ENCODE assay signal across 9 cellular contexts in the genomic region with DNA sequence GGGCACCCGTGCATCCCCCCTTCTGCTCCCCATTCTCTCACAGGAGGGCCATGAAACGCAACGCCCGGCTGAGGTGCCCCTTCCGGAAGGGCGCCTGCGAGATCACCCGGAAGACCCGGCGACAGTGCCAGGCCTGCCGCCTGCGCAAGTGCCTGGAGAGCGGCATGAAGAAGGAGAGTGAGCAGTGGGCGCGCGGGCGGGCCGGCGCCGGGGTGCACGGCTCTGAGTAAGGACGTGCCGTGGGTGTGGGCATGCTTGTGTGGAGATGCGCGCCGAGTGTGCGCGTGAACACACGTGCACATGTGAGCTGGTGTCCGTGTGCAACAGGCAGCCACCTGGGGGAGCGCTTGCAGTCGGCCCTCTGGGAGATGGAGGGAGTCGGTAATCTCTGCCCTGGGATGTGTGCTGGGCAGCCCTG. TPM values are rescaled to one million over a fixed set of nuclear protein-coding genes. Genes with fewer than 3 reads are reported as not detected.
DNase-seq lines count a peak whose midpoint lies in the region; ATAC-seq, FAIRE-seq and TF ChIP-seq lines count a peak whose summit lies in the region.
"Had no signal": no experiment of that assay in that cellular context is flagged by ENCODE, and none has a peak within 500 bp of the region (broad histone marks: within the 10 kb centered on the region; RNA-seq: fewer than 3 reads in every experiment).

No MANE protein-coding gene starts in this region.

- TF ChIP-seq RAD21 in A549 (conservative IDR thresholded peaks at IDR 0.05 in 1 of 2, IDR thresholded peaks at IDR 0.05 in 1 of 2), result no peak

- TF ChIP-seq POLR2A in A549 (IDR thresholded peaks at IDR 0.05; ENCODE audit: low read length), result no peak

- no peak for FAIRE-seq in A549 (lab: Jason Lieb, UNC)
- FAIRE-seq: G401.6 had no signal

- no peaks in the 10 kb centered on the region for H3K4me1 ChIP-seq in A549
- H3K4me1 ChIP-seq in muscle layer of duodenum (ENCODE audit: control insufficient read depth in 1 of 2, insufficient read depth in 2 of 2, low read length in 2 of 2), result peaks cover 0 to 11% of the 10 kb centered on the region in 2 donors
- peaks cover 2% of the 10 kb centered on the region for H3K4me1 ChIP-seq in stomach smooth muscle (ENCODE audit: control insufficient read depth, insufficient read depth, low read length)

- H3K36me3 ChIP-seq in muscle layer of duodenum (ENCODE audit: control insufficient read depth in 1 of 2, insufficient read depth in 2 of 2, low read length in 2 of 2) (no peaks in the 10 kb centered on the region), stomach smooth muscle (ENCODE audit: control insufficient read depth in 2 of 2, insufficient read depth in 2 of 2, low read length in 2 of 2) (no peaks in the 10 kb centered on the region)

- DNase-seq in A549 (ENCODE audit: low read depth in 1 of 2, low spot score in 1 of 2) (no peak), coronary artery (ENCODE audit: low spot score) (no peak), COR-L47 (lab: John Stamatoyannopoulos, UW) (no peak)

- no peak overlapping the region for H3K27ac ChIP-seq in A549
- no peak overlapping the region for H3K27ac ChIP-seq in coronary artery
- no peak overlapping the region for H3K27ac ChIP-seq in muscle layer of duodenum (ENCODE audit: low read length)
- no peak overlapping the region for H3K27ac ChIP-seq in stomach smooth muscle (ENCODE audit: low read length)

- TF ChIP-seq CTCF in A549 (IDR thresholded peaks at IDR 0.05), result no peak
- no peak for TF ChIP-seq CTCF in coronary artery (IDR thresholded peaks at IDR 0.05)

- H3K9ac ChIP-seq in stomach smooth muscle (ENCODE audit: low read length in 2 of 2), result no peak overlapping the region

- WGBS in A549 (ENCODE audit: missing lambda C conversion rate), result 75% methylated on average over 32 of the region's 33 CpGs

- no peaks in the 10 kb centered on the region for H3K27me3 ChIP-seq in muscle layer of duodenum (ENCODE audit: low read depth, low read length)
- peaks cover 3 to 7% of the 10 kb centered on the region in 2 donors for H3K27me3 ChIP-seq in stomach smooth muscle (ENCODE audit: control insufficient read depth in 1 of 2, insufficient read depth in 2 of 2, low read length in 2 of 2)

- no peak overlapping the region for H3K4me3 ChIP-seq in A549
- H3K4me3 ChIP-seq in coronary artery, result peak overlapping the region; percentile 73
- peak overlapping the region; percentile 55 to 76 for H3K4me3 ChIP-seq in muscle layer of duodenum (ENCODE audit: low read depth in 1 of 2, low read length in 2 of 2)
- peak overlapping the region; percentile 52 to 69 for H3K4me3 ChIP-seq in stomach smooth muscle (ENCODE audit: low read length in 2 of 2)

- no peaks in the 10 kb centered on the region for H3K9me3 ChIP-seq in A549
- H3K9me3 ChIP-seq in muscle layer of duodenum (ENCODE audit: control insufficient read depth in 1 of 2, low read length in 2 of 2), result no peaks in the 10 kb centered on the region
- H3K9me3 ChIP-seq in stomach smooth muscle (ENCODE audit: control insufficient read depth in 2 of 2, low read length in 2 of 2), result no peaks in the 10 kb centered on the region

- CTCF ChIA-PET in A549 (lab: Yijun Ruan, JAX), result no interaction called here

- POLR2A ChIA-PET in A549 (lab: Yijun Ruan, JAX), result no interaction called here

- TF ChIP-seq EP300 in A549 (IDR thresholded peaks at IDR 0.05), result no peak

- ATAC-seq in A549 (peak; percentile 6 to 39; a peak in 2 of 6 replicates), GM18873 (IDR thresholded peaks at IDR 0.05; ENCODE audit: low FRiP score, unreplicated experiment) (peak; percentile 76), HG03103 (IDR thresholded peaks at IDR 0.05; ENCODE audit: low read depth, unreplicated experiment) (peak; percentile 83)
- ATAC-seq in activated CD4-positive, CD25-positive, alpha-beta regulatory T cell treated with anti-CD3 and anti-CD28 coated beads, Interleukin-2, amount 50 U/mL, for 24 hours, result peak; percentile 86 to 88

- no peak overlapping the region for H3K4me2 ChIP-seq in A549

TF ChIP-seq in A549, 52 proteins besides CTCF, POLR2A, EP300 and RAD21:
- TF ChIP-seq, protein P1, sequence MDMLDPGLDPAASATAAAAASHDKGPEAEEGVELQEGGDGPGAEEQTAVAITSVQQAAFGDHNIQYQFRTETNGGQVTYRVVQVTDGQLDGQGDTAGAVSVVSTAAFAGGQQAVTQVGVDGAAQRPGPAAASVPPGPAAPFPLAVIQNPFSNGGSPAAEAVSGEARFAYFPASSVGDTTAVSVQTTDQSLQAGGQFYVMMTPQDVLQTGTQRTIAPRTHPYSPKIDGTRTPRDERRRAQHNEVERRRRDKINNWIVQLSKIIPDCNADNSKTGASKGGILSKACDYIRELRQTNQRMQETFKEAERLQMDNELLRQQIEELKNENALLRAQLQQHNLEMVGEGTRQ (IDR thresholded peaks at IDR 0.05), result no peak
- TF ChIP-seq CHD4 (IDR thresholded peaks at IDR 0.05; ENCODE audit: borderline replicate concordance), result no peak
- TF ChIP-seq JUN (IDR thresholded peaks at IDR 0.05), result no peak
- no peak for TF ChIP-seq RARB (CRISPR knock-in tag; IDR thresholded peaks at IDR 0.05)
- TF ChIP-seq SMC3 (IDR thresholded peaks at IDR 0.05), result no peak
- TF ChIP-seq HOXB13 (CRISPR knock-in tag; IDR thresholded peaks at IDR 0.05; ENCODE audit: low read depth), result no peak
- no peak for TF ChIP-seq FOXS1 (CRISPR knock-in tag; IDR thresholded peaks at IDR 0.05)
- TF ChIP-seq MAZ (IDR thresholded peaks at IDR 0.05; ENCODE audit: borderline replicate concordance, low read depth, low read length), result no peak
- no peak for TF ChIP-seq EHMT2 (IDR thresholded peaks at IDR 0.05; ENCODE audit: low read depth)
- no peak for TF ChIP-seq FOSB (CRISPR knock-in tag; IDR thresholded peaks at IDR 0.05)

RNA-seq across cellular contexts. Expression of a gene that starts 28.1 kb away (rescaled TPM):
- polyA plus RNA-seq in A549 (2011; rRNA removed) (0.03 TPM in 1 of 2 replicates, not detected in the other), A549 (2017; fragmentation: RNase III; extraction: RNeasy Plus Mini Kit Qiagen cat#74134 plus additional on column Dnase treatment) (0.05 TPM in 1 of 3 replicates, not detected in the others)
- not detected in 2 replicates for polyA plus RNA-seq in A549 (2012; cell fraction: cytosol; rRNA removed)
- 0.13 TPM in 1 of 2 replicates, not detected in the other for polyA plus RNA-seq in A549 (2012; cell fraction: nucleus; rRNA removed)
- polyA minus RNA-seq in A549 (2011; rRNA and poly(A)+ RNA removed), result not detected in 2 replicates

Comparison
In these comparisons a context has a peak if more than half of its experiments do, and no peak if none do; other contexts are left out.
1. ATAC-seq: peak in every context shown above with its lines; median percentile 87 in activated CD4-positive, CD25-positive, alpha-beta regulatory T cell treated with anti-CD3 and anti-CD28 coated beads, Interleukin-2, amount 50 U/mL, for 24 hours; 83 in HG03103; 76 in GM18873; 22 in A549.